Comparison of ENCODE assay signal across 1 cellular context in the genomic region with DNA sequence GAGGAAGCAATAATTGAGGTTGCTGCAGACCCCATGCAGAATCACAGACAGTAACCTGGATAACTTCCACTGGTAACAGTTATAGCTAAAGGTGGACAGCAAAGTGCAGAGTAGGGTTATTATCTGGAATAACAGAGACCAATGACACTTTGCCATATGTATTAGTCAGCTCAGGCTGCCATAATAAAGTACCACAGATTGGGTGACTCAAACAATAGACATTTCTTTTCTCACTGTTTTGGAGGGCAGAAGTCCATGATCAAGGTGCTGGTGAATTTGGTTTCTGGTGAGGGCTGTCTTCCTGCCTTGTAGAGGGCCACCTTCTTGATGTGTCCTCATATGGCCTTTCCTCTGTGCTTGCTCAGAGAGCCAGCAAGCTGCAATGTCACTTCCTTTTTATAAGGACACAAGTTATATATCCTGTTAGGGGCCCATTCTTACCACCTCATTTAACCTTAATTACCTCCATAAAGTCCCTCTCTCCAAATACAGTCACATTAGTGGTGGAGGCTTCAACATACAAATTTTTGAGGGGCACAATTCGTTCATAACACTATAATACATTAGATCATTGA.
TF ChIP-seq lines count a peak whose summit lies in the region.

No MANE protein-coding gene starts in this region.

TF ChIP-seq in GM23338, 12 proteins besides CTCF, POLR2A, EP300 and RAD21 (continued from another document):
- TF ChIP-seq, protein P1, sequence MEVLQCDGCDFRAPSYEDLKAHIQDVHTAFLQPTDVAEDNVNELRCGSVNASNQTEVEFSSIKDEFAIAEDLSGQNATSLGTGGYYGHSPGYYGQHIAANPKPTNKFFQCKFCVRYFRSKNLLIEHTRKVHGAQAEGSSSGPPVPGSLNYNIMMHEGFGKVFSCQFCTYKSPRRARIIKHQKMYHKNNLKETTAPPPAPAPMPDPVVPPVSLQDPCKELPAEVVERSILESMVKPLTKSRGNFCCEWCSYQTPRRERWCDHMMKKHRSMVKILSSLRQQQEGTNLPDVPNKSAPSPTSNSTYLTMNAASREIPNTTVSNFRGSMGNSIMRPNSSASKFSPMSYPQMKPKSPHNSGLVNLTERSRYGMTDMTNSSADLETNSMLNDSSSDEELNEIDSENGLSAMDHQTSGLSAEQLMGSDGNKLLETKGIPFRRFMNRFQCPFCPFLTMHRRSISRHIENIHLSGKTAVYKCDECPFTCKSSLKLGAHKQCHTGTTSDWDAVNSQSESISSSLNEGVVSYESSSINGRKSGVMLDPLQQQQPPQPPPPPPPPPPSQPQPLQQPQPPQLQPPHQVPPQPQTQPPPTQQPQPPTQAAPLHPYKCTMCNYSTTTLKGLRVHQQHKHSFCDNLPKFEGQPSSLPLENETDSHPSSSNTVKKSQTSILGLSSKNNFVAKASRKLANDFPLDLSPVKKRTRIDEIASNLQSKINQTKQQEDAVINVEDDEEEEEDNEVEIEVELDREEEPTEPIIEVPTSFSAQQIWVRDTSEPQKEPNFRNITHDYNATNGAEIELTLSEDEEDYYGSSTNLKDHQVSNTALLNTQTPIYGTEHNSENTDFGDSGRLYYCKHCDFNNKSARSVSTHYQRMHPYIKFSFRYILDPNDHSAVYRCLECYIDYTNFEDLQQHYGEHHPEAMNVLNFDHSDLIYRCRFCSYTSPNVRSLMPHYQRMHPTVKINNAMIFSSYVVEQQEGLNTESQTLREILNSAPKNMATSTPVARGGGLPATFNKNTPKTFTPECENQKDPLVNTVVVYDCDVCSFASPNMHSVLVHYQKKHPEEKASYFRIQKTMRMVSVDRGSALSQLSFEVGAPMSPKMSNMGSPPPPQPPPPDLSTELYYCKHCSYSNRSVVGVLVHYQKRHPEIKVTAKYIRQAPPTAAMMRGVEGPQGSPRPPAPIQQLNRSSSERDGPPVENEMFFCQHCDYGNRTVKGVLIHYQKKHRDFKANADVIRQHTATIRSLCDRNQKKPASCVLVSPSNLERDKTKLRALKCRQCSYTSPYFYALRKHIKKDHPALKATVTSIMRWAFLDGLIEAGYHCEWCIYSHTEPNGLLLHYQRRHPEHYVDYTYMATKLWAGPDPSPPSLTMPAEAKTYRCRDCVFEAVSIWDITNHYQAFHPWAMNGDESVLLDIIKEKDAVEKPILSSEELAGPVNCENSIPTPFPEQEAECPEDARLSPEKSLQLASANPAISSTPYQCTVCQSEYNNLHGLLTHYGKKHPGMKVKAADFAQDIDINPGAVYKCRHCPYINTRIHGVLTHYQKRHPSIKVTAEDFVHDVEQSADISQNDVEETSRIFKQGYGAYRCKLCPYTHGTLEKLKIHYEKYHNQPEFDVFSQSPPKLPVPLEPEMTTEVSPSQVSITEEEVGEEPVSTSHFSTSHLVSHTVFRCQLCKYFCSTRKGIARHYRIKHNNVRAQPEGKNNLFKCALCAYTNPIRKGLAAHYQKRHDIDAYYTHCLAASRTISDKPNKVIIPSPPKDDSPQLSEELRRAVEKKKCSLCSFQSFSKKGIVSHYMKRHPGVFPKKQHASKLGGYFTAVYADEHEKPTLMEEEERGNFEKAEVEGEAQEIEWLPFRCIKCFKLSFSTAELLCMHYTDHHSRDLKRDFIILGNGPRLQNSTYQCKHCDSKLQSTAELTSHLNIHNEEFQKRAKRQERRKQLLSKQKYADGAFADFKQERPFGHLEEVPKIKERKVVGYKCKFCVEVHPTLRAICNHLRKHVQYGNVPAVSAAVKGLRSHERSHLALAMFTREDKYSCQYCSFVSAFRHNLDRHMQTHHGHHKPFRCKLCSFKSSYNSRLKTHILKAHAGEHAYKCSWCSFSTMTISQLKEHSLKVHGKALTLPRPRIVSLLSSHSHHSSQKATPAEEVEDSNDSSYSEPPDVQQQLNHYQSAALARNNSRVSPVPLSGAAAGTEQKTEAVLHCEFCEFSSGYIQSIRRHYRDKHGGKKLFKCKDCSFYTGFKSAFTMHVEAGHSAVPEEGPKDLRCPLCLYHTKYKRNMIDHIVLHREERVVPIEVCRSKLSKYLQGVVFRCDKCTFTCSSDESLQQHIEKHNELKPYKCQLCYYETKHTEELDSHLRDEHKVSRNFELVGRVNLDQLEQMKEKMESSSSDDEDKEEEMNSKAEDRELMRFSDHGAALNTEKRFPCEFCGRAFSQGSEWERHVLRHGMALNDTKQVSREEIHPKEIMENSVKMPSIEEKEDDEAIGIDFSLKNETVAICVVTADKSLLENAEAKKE (CRISPR knock-in tag; IDR thresholded peaks at IDR 0.05): no peak
- TF ChIP-seq ZNF331 (CRISPR knock-in tag; IDR thresholded peaks at IDR 0.05; ENCODE audit: low read depth) (no peak), JUNB (IDR thresholded peaks at IDR 0.05; ENCODE audit: unreplicated experiment) (no peak), STAT1 (IDR thresholded peaks at IDR 0.05; ENCODE audit: unreplicated experiment) (no peak), POLR2AphosphoS5 (IDR thresholded peaks at IDR 0.05; ENCODE audit: low read depth) (no peak), EZH2 (IDR thresholded peaks at IDR 0.05; ENCODE audit: low read depth, unreplicated experiment) (no peak), EZH2phosphoT487 (IDR thresholded peaks at IDR 0.05; ENCODE audit: unreplicated experiment) (no peak), NANOG (IDR thresholded peaks at IDR 0.05; ENCODE audit: borderline replicate concordance) (no peak)
- TF ChIP-seq, protein P2, sequence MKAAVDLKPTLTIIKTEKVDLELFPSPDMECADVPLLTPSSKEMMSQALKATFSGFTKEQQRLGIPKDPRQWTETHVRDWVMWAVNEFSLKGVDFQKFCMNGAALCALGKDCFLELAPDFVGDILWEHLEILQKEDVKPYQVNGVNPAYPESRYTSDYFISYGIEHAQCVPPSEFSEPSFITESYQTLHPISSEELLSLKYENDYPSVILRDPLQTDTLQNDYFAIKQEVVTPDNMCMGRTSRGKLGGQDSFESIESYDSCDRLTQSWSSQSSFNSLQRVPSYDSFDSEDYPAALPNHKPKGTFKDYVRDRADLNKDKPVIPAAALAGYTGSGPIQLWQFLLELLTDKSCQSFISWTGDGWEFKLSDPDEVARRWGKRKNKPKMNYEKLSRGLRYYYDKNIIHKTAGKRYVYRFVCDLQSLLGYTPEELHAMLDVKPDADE (IDR thresholded peaks at IDR 0.05): no peak
TF ChIP-seq in GM23338: peak in this region for 0.
